In the genomic region with DNA sequence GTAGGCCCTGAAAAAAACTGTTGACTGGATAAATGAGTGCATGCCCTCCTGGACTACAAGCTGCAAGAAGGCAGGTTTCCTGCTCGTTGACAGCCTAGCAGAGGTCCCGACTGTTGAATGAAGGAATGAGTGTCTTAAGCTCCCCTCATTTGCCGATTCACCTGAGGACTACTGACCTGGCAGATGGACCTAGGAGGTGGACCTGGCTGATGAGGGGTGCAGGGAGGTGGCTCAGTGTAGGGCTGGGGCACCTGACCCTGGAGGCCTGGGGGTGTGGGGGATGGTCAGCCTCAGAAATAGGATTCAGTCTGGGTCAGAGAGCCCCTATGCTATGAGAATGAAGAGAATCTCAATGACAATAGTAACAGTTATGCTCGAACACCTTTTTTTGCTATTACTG, we compare ENCODE assay signal across 31 cellular contexts. TPM values are rescaled to one million over a fixed set of nuclear protein-coding genes. Genes with fewer than 3 reads are reported as not detected.
"Had no signal": no experiment of that assay in that cellular context is flagged by ENCODE, and none has a peak within 500 bp of the region (broad histone marks: within the 10 kb centered on the region; RNA-seq: fewer than 3 reads in every experiment).

No MANE protein-coding gene starts in this region.

- H3K27me3 ChIP-seq: ovary, thyroid gland, tibial nerve, upper lobe of left lung, vagina had no signal

- H3K27ac Mint-ChIP-seq: naive B cell; naive thymus-derived CD8-positive, alpha-beta T cell; progenitor cell of endocrine pancreas; stimulated activated memory B cell treated with anti-CD40 and anti-IgM and Interleukin-4, amounts not matched to agents 10 μg/mL and 1 μg/mL and 100 μg/mL, for 72 hours; stimulated activated naive CD8-positive, alpha-beta T cell treated with anti-CD3 and anti-CD28 coated beads, Interleukin-15, Interleukin-2, amounts not matched to agents 100 ng/mL and 50 ng/mL, for 24 hours had no signal

- H3K4me1 Mint-ChIP-seq: naive B cell; naive thymus-derived CD8-positive, alpha-beta T cell; neural crest cell; stimulated activated memory B cell treated with anti-CD40 and anti-IgM and Interleukin-4, amounts not matched to agents 10 μg/mL and 1 μg/mL and 100 μg/mL, for 72 hours had no signal

- H3K79me2 ChIP-seq: parathyroid adenoma had no signal

- H3K36me3 Mint-ChIP-seq: naive B cell; naive thymus-derived CD8-positive, alpha-beta T cell; stimulated activated memory B cell treated with anti-CD40 and anti-IgM and Interleukin-4, amounts not matched to agents 10 μg/mL and 1 μg/mL and 100 μg/mL, for 72 hours had no signal

- H3K4me1 ChIP-seq: parathyroid adenoma, psoas muscle, spleen, stomach, thyroid gland, tibial nerve, upper lobe of left lung had no signal

- H3K27ac ChIP-seq: neutrophil, ovary, parathyroid adenoma, psoas muscle, skin epidermis, spleen, stomach, thoracic aorta, thyroid gland, tibial nerve, upper lobe of left lung, vagina had no signal

- H3K9me3 Mint-ChIP-seq: neural crest cell; stimulated activated naive CD8-positive, alpha-beta T cell treated with anti-CD3 and anti-CD28 coated beads, Interleukin-15, Interleukin-2, amounts not matched to agents 100 ng/mL and 50 ng/mL, for 24 hours had no signal

- DNase-seq: naive B cell; naive thymus-derived CD8-positive, alpha-beta T cell; nephron progenitor cell; nucleus accumbens; ovary; psoas muscle; right cardiac atrium; spleen; stimulated activated CD4-positive, alpha-beta T cell treated with anti-CD3 and anti-CD28 coated beads, Interleukin-12 subunit alpha, Interleukin-12 subunit beta, amount 100 ng/mL, for 4 hours; stimulated activated CD4-positive, alpha-beta T cell treated with anti-CD3 and anti-CD28 coated beads, Interleukin-1b, Interleukin-23, amount 100 ng/mL, for 48 hours; stimulated activated CD4-positive, alpha-beta T cell treated with anti-CD3 and anti-CD28 coated beads, Interleukin-4, amount 100 ng/mL, for 1 hour; stimulated activated CD4-positive, alpha-beta T cell treated with anti-CD3 and anti-CD28 coated beads, Interleukin-4, amount 100 ng/mL, for 4 hours; stimulated activated CD8-positive, alpha-beta memory T cell treated with anti-CD3 and anti-CD28 coated beads, Interleukin-4, amount 100 ng/mL, for 48 hours; stimulated activated naive CD4-positive, alpha-beta T cell treated with Interleukin-2 at 50 U/mL for 16 hours; stomach; thyroid gland; trophoblast cell; upper lobe of left lung had no signal

- ATAC-seq: naive thymus-derived CD8-positive, alpha-beta T cell; psoas muscle; right cardiac atrium; stimulated activated memory B cell treated with anti-CD40 and anti-IgM and Interleukin-4, amounts not matched to agents 10 μg/mL and 1 μg/mL and 100 μg/mL, for 72 hours had no signal

- H3K9me3 ChIP-seq: neutrophil, ovary, psoas muscle, spleen, stomach, thoracic aorta, thyroid gland, tibial nerve, upper lobe of left lung, vagina had no signal

- FAIRE-seq: urothelium cell line had no signal

- H3K4me2 ChIP-seq: smooth muscle cell had no signal

- H3K27me3 Mint-ChIP-seq: stimulated activated memory B cell treated with anti-CD40 and anti-IgM and Interleukin-4, amounts not matched to agents 10 μg/mL and 1 μg/mL and 100 μg/mL, for 72 hours had no signal

- H3K9ac ChIP-seq: parathyroid adenoma had no signal

- H3K4me3 ChIP-seq: ovary, psoas muscle, skin epidermis, smooth muscle cell, spleen, stomach, thoracic aorta, thyroid gland, tibial nerve, upper lobe of left lung, vagina had no signal

- H3K4me3 Mint-ChIP-seq: naive B cell; naive thymus-derived CD8-positive, alpha-beta T cell; nephron progenitor cell; neural crest cell; stimulated activated memory B cell treated with anti-CD40 and anti-IgM and Interleukin-4, amounts not matched to agents 10 μg/mL and 1 μg/mL and 100 μg/mL, for 72 hours; stimulated activated naive CD8-positive, alpha-beta T cell treated with anti-CD3 and anti-CD28 coated beads, Interleukin-15, Interleukin-2, amounts not matched to agents 100 ng/mL and 50 ng/mL, for 24 hours had no signal

- H2AFZ ChIP-seq: parathyroid adenoma had no signal

- H3K36me3 ChIP-seq: neutrophil, ovary, spleen, stomach, thoracic aorta, thyroid gland, tibial nerve, upper lobe of left lung, vagina had no signal

RNA-seq across cellular contexts. Expression of a gene that starts 11.6 kb away (rescaled TPM):
- total RNA-seq: naive thymus-derived CD8-positive, alpha-beta T cell; psoas muscle; renal cortical epithelial cell had no signal
- polyA plus RNA-seq: naive thymus-derived CD8-positive, alpha-beta T cell had no signal
